ENCODE assay signal across 14 cellular contexts in the genomic region with DNA sequence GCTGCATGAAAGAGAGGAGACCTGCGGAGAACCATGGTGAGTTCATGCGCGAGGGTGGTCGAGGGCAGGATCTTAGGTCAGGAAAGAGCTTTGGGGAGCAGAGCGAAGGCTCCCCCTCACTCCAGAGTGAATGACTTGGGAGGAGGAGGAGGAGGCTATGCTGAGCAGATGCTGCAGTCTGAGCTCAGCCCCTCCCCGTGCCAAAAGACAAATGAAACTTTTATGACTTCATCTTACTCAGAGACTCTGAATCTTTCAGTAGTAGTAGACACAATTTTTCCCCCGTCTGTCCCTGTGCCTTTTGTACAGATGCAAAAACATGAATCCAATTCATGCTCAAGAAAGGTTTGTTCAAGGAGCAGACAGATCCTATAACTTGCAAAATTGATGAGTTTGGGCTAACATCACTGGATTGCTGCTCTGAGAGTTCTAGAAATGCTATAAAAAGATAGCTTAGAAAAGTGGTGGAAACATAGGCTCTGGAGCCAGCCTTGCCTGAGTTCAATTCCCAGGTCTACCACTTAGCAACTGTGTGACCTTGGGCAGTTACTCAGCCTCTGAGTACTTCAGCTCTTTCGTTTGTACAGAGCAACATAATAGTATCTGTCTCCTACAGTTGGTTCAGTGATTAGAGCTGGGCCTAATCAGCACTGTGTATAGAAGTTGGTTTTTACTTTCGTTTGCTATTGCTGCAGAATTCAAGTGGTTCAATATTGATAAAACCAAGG.
A peak's percentile ranks its signal among the peaks of the same experiment; 100 is the strongest.
DNase-seq lines count a peak whose midpoint lies in the region; ATAC-seq, FAIRE-seq and TF ChIP-seq lines count a peak whose summit lies in the region.
"Had no signal": no experiment of that assay in that cellular context is flagged by ENCODE, and none has a peak within 500 bp of the region (broad histone marks: within the 10 kb centered on the region; RNA-seq: fewer than 3 reads in every experiment).

No MANE protein-coding gene starts in this region.

- H3K36me3 ChIP-seq in CD4-positive, CD25-positive, alpha-beta regulatory T cell (ENCODE audit: control insufficient read depth, insufficient read depth, low read length), result no peaks in the 10 kb centered on the region
- no peaks in the 10 kb centered on the region for H3K36me3 ChIP-seq in GM12878 (ENCODE audit: control insufficient read depth in 2 of 2, insufficient read depth in 2 of 2, low read length in 1 of 2)
- H3K36me3 ChIP-seq in trophoblast cell (ENCODE audit: control insufficient read depth in 1 of 2, insufficient read depth in 2 of 2, low read length in 2 of 2), result no peaks in the 10 kb centered on the region
- H3K36me3 ChIP-seq in spleen, result no peaks in the 10 kb centered on the region

- H2AK5ac ChIP-seq in trophoblast cell (ENCODE audit: low read length), result no peak overlapping the region

- no peak for TF ChIP-seq EP300 in GM12878 (IDR thresholded peaks at IDR 0.05; ENCODE audit: borderline replicate concordance in 1 of 2, control insufficient read depth in 1 of 2, low read depth in 2 of 2, low read length in 2 of 2)

- H4K12ac ChIP-seq in trophoblast cell (ENCODE audit: low read depth, low read length), result no peak overlapping the region

- peak overlapping the region; percentile 48 for H4K91ac ChIP-seq in trophoblast cell (ENCODE audit: low read depth, low read length)

- no peaks in the 10 kb centered on the region for H3K9me3 ChIP-seq in CD4-positive, CD25-positive, alpha-beta regulatory T cell (ENCODE audit: control insufficient read depth in 2 of 2, low read length in 2 of 2)
- no peaks in the 10 kb centered on the region; the same call in 2 of the 3 replicates for H3K9me3 ChIP-seq in GM12878 (replicated peaks; ENCODE audit: control insufficient read depth, insufficient read depth, low read length)
- H3K9me3 ChIP-seq in trophoblast cell (ENCODE audit: insufficient read depth, low read depth, low read length), result no peaks in the 10 kb centered on the region
- H3K9me3 ChIP-seq in spleen, result no peaks in the 10 kb centered on the region

- peak overlapping the region in 2 of 3 donors; percentile 21 to 54 for H3K27ac Mint-ChIP-seq in CD4-positive, CD25-positive, alpha-beta regulatory T cell

- no peaks in the 10 kb centered on the region for H3K27me3 ChIP-seq in CD4-positive, CD25-positive, alpha-beta regulatory T cell (ENCODE audit: control insufficient read depth, insufficient read depth, low read length)
- H3K27me3 ChIP-seq in GM12878 (replicated peaks in 1 of 2; ENCODE audit: control insufficient read depth in 2 of 2, insufficient read depth in 2 of 2, low read length in 1 of 2) (no peaks in the 10 kb centered on the region; a peak in 1 of 4 replicates), trophoblast cell (ENCODE audit: insufficient read depth, low read length) (no peaks in the 10 kb centered on the region), spleen (replicated peaks in 1 of 7) (peaks cover 0 to 4% (median 0%) of the 10 kb centered on the region in 7 donors)

- no peaks in the 10 kb centered on the region for H3K4me1 ChIP-seq in CD4-positive, CD25-positive, alpha-beta regulatory T cell (ENCODE audit: control insufficient read depth, insufficient read depth, low read length, poor library complexity, severe bottlenecking)
- H3K4me1 ChIP-seq in GM12878 (ENCODE audit: control insufficient read depth, insufficient read depth, low read length) (no peaks in the 10 kb centered on the region; the same call in 1 of the 2 replicates), trophoblast cell (ENCODE audit: control insufficient read depth in 1 of 2, insufficient read depth in 2 of 2, low read length in 2 of 2) (peaks cover 4 to 9% of the 10 kb centered on the region in 2 experiments), spleen (peaks cover 0 to 15% (median 4%) of the 10 kb centered on the region in 6 donors)

- no peak overlapping the region for H3K4me2 ChIP-seq in GM12878 (ENCODE audit: control insufficient read depth, insufficient read depth)
- H3K4me2 ChIP-seq in trophoblast cell (ENCODE audit: low read length), result no peak overlapping the region

- no peaks in the 10 kb centered on the region for H3K36me3 Mint-ChIP-seq in CD4-positive, CD25-positive, alpha-beta regulatory T cell

- CTCF ChIA-PET in GM12878 (lab: Yijun Ruan, JAX), result interaction anchor here (0.6 to 0.9 kb wide), 2 partner anchors 10 to 133 kb away, joined by 3 read pairs; no protein-coding TSS in a partner anchor

- 59% methylated on average over 9 of the region's 9 CpGs for WGBS in GM12878 (ENCODE audit: insufficient coverage, insufficient replicate concordance, low lambda C conversion rate, missing lambda C conversion rate)
- no CpG with 5 or more reads among the region's 9 CpGs for WGBS in trophoblast cell (ENCODE audit: extremely low coverage, insufficient coverage, insufficient read length)
- 77 to 83% (median 81%) methylated on average over 9 of the region's 9 CpGs for WGBS in spleen, 5 donors

- intact Hi-C loops in GM12878 (cut with micrococcal nuclease; ENCODE audit: unreplicated experiment), result no loop called here
- intact Hi-C loops in spleen (cut with DNase I; ENCODE audit: low total_unique reads), result no loop called here

- no peak overlapping the region for H3K4me3 Mint-ChIP-seq in CD4-positive, CD25-positive, alpha-beta regulatory T cell

- no peak overlapping the region for H3K9ac ChIP-seq in GM12878 (ENCODE audit: control insufficient read depth, insufficient read depth, low read length)
- H3K9ac ChIP-seq in trophoblast cell (ENCODE audit: low read length), result no peak overlapping the region

- H2BK120ac ChIP-seq in trophoblast cell (ENCODE audit: insufficient read depth, low read length, poor library complexity), result peak overlapping the region; percentile 3

- H3K79me1 ChIP-seq in trophoblast cell (ENCODE audit: low read length), result peaks cover 24% of the 10 kb centered on the region

- H3K18ac ChIP-seq in trophoblast cell (ENCODE audit: low read length), result no peak overlapping the region

- H3K27ac ChIP-seq in CD4-positive, CD25-positive, alpha-beta regulatory T cell (ENCODE audit: insufficient read depth, low read length, poor library complexity, severe bottlenecking), result no peak overlapping the region
- H3K27ac ChIP-seq in GM12878 (ENCODE audit: control insufficient read depth, insufficient read depth), result no peak overlapping the region
- H3K27ac ChIP-seq in trophoblast cell (ENCODE audit: low read depth, low read length), result no peak overlapping the region
- H3K27ac ChIP-seq in spleen, result peak overlapping the region in 4 of 8 donors; percentile 24 to 37 (median 28)

- POLR2A ChIA-PET in GM12878 (lab: Charles Lee), result no interaction called here

- H2BK5ac ChIP-seq in trophoblast cell (ENCODE audit: low read depth, low read length, poor library complexity), result no peak overlapping the region

- TF ChIP-seq POLR2A in GM12878 (IDR thresholded peaks at IDR 0.05; ENCODE audit: low read depth, low read length) (no peak), spleen (IDR thresholded peaks at IDR 0.05) (no peak)

- H3K27me3 Mint-ChIP-seq in CD4-positive, CD25-positive, alpha-beta regulatory T cell, result peaks cover 8% of the 10 kb centered on the region

- in situ Hi-C loops in GM12878 (cut with MboI), result no loop called here

- peak overlapping the region; percentile 10 for H2BK12ac ChIP-seq in trophoblast cell (ENCODE audit: low read length)

- no peak for ATAC-seq in CD4-positive, CD25-positive, alpha-beta regulatory T cell (ENCODE audit: low read depth in 2 of 2)
- ATAC-seq in GM12878, result peak; percentile 33; the same call in 1 of the 3 replicates
- no peak for ATAC-seq in GM21423 (IDR thresholded peaks at IDR 0.05; ENCODE audit: unreplicated experiment)
- ATAC-seq in GM18858 (IDR thresholded peaks at IDR 0.05; ENCODE audit: unreplicated experiment), result no peak
- ATAC-seq: left lobe of liver had no signal

- no peak overlapping the region for H3K4ac ChIP-seq in trophoblast cell (ENCODE audit: low read depth, low read length)

- FAIRE-seq in GM12878 (lab: Jason Lieb, UNC), result no peak

- H3K4me3 ChIP-seq in CD4-positive, CD25-positive, alpha-beta regulatory T cell (ENCODE audit: low read depth, low read length), result no peak overlapping the region
- no peak overlapping the region for H3K4me3 ChIP-seq in GM12878
- H3K4me3 ChIP-seq in trophoblast cell (ENCODE audit: low read depth, low read length), result no peak overlapping the region
- H3K4me3 ChIP-seq in spleen, result no peak overlapping the region

- H3K23ac ChIP-seq in trophoblast cell (ENCODE audit: low read length), result no peak overlapping the region

- no peaks in the 10 kb centered on the region for H4K20me1 ChIP-seq in GM12878 (ENCODE audit: control insufficient read depth, insufficient read depth)

- DNase-seq in CD4-positive, CD25-positive, alpha-beta regulatory T cell, result no peak
- DNase-seq in EH (ENCODE audit: low read depth), result peak; percentile 73
- DNase-seq in GM12878 (ENCODE audit: low read depth, low spot score), result no peak
- DNase-seq in trophoblast cell, result no peak
- no peak for DNase-seq in spleen
- DNase-seq: effector CD8-positive, alpha-beta T cell; glutamatergic neuron; NCI-H187; occipital lobe; stimulated activated CD4-positive, alpha-beta T cell treated with anti-CD3 and anti-CD28 coated beads, Interleukin-4, amount 100 ng/mL, for 1 hour; stimulated activated naive CD4-positive, alpha-beta T cell treated with Interleukin-2 at 50 U/mL for 16 hours had no signal

- H3K9me3 Mint-ChIP-seq in CD4-positive, CD25-positive, alpha-beta regulatory T cell, result no peaks in the 10 kb centered on the region

- SMC1A ChIA-PET in GM12878 (lab: Charles Lee; ENCODE audit: uncharacterized antibody, unreplicated experiment), result interaction anchor here (1.2 to 1.5 kb wide), 2 partner anchors 14 to 20 kb away, joined by 3 read pairs; no protein-coding TSS in a partner anchor

- TF ChIP-seq CTCF in GM12878 (IDR thresholded peaks at IDR 0.05 in 2 of 3, conservative IDR thresholded peaks at IDR 0.05 in 1 of 3; ENCODE audit: control insufficient read depth in 2 of 3, extremely low read depth in 1 of 3, insufficient read depth in 1 of 3, low read depth in 3 of 3, low read length in 3 of 3) (no peak), spleen (IDR thresholded peaks at IDR 0.05 in 8 of 11, conservative IDR thresholded peaks at IDR 0.05 in 3 of 11) (no peak)

- TF ChIP-seq RAD21 in GM12878 (IDR thresholded peaks at IDR 0.05; ENCODE audit: insufficient read depth, low read depth, low read length), result no peak

- RAD21 ChIA-PET in GM12878 (lab: Charles Lee; ENCODE audit: unreplicated experiment), result interaction anchor here (0.6 kb wide), 1 partner anchor 156 kb away, joined by 3 read pairs; no protein-coding TSS in a partner anchor

- H3K14ac ChIP-seq in trophoblast cell (ENCODE audit: low read length), result no peak overlapping the region

- H3K4me1 Mint-ChIP-seq in CD4-positive, CD25-positive, alpha-beta regulatory T cell, result peaks cover 0 to 9% (median 3%) of the 10 kb centered on the region in 4 donors

- no peak overlapping the region for H4K8ac ChIP-seq in trophoblast cell (ENCODE audit: low read depth, low read length)

- H3K79me2 ChIP-seq in GM12878 (ENCODE audit: control insufficient read depth, insufficient read depth, low read length) (no peaks in the 10 kb centered on the region), trophoblast cell (ENCODE audit: control insufficient read depth, insufficient read depth, low read length, poor library complexity) (peaks cover 4% of the 10 kb centered on the region)

- no TSS peak for BruUV-seq in GM12878 (replicated peaks; lab: Mats Ljungman, UMichigan)

- H2AFZ ChIP-seq in GM12878 (ENCODE audit: control insufficient read depth, low read depth, low read length) (peak overlapping the region; percentile 8; the same call in 1 of the 2 replicates), trophoblast cell (ENCODE audit: insufficient read depth, low read length, poor library complexity) (no peak overlapping the region)
